In the genomic region with DNA sequence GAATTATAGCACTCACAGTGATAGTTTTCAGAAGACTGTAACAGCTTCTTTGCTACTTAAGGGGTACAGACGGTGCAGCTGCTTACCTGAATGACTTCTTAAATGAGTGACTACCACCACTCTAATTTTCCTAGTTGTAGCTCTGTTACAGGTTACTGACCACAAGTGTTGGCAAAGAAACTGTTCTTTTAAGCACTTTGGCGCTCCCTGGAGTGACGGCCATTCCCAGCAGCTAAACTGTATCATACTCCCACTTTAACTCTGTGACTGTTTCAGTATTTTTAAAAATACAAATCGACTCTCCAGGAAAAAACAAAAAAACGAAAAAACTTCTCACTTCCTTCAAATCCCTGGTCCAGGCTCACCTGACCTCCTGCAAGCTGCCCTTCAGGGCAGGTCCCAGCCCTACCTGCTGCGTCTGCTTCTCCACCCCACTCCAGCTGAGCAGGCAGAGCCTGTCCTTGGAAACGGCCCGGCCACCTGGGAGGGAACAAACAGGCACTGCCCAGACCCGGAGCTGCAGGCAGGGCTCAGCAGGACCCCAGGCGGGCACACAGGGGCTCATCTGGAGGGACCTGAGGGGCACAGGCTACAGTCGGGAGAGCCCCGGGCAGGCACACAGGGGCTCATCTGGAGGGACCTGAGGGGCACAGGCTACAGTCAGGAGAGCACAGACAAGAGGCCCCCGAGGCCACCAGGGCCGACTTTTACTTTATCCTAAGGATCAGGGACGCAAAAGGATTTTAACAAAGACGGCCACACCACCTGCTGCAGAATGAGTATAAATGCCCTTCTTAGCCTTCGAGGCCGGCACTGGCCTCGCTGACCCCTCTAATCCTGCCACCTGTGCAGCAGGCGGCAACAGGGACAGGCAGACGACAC, we compare ENCODE assay signal across 13 cellular contexts. TPM values are rescaled to one million over a fixed set of nuclear protein-coding genes. Genes with fewer than 3 reads are reported as not detected.
A peak's percentile ranks its signal among the peaks of the same experiment; 100 is the strongest.
DNase-seq lines count a peak whose midpoint lies in the region; ATAC-seq and TF ChIP-seq lines count a peak whose summit lies in the region.
"Had no signal": no experiment of that assay in that cellular context is flagged by ENCODE, and none has a peak within 500 bp of the region (broad histone marks: within the 10 kb centered on the region; RNA-seq: fewer than 3 reads in every experiment).

No MANE protein-coding gene starts in this region.

- no peaks in the 10 kb centered on the region for H3K36me3 ChIP-seq in mucosa of descending colon (ENCODE audit: low read depth)
- H3K36me3 ChIP-seq in thoracic aorta: peaks cover 10% of the 10 kb centered on the region

- DNase-seq in activated CD8-positive, alpha-beta memory T cell treated with anti-CD3 and anti-CD28 coated beads, Interleukin-2, amount 50 U/mL, for 48 hours: peak; percentile 42
- DNase-seq in activated CD8-positive, alpha-beta memory T cell treated with anti-CD3 and anti-CD28 coated beads, Interleukin-2, amount 50 U/mL, for 4 hours: no peak
- DNase-seq in astrocyte of the hippocampus (ENCODE audit: low read depth, low spot score) (peak; percentile 14), mucosa of descending colon (peak in 2 of 3 donors; percentile 13 to 48), thoracic aorta (ENCODE audit: low spot score) (peak; percentile 1), kidney glomerular epithelial cell (lab: John Stamatoyannopoulos, UW) (no peak), DMS153 treated with DMSO at 0.1 percent for 48 hours (lab: John Stamatoyannopoulos, UW; ENCODE audit: unreplicated experiment) (no peak), epidermal melanocyte (ENCODE audit: insufficient read length, low spot score) (no peak)
- DNase-seq: activated CD4-positive, alpha-beta T cell treated with anti-CD3 and anti-CD28 coated beads, Interleukin-2, amount 50 U/mL, for 48 hours; activated naive CD4-positive, alpha-beta T cell; NCI-H1092; substantia nigra; T1000 had no signal

- no peaks in the 10 kb centered on the region for H3K4me1 ChIP-seq in mucosa of descending colon (ENCODE audit: low read depth)
- peaks cover 0 to 6% of the 10 kb centered on the region in 2 donors for H3K4me1 ChIP-seq in thoracic aorta (ENCODE audit: control insufficient read depth in 1 of 2, low read depth in 2 of 2)

- no peak for TF ChIP-seq CTCF in mucosa of descending colon (IDR thresholded peaks at IDR 0.05)
- TF ChIP-seq CTCF in thoracic aorta (IDR thresholded peaks at IDR 0.05): no peak

- intact Hi-C loops in mucosa of descending colon (cut with DNase I, micrococcal nuclease): no loop called here

- H3K9me3 ChIP-seq in mucosa of descending colon: peaks cover 21% of the 10 kb centered on the region
- H3K9me3 ChIP-seq in thoracic aorta: peaks cover 23% of the 10 kb centered on the region

- ATAC-seq in mucosa of descending colon (no peak), thoracic aorta (ENCODE audit: insufficient number of reproducible peaks, low FRiP score, low read depth) (no peak)

- no peak overlapping the region for H3K4me3 ChIP-seq in mucosa of descending colon
- H3K4me3 ChIP-seq in thoracic aorta: no peak overlapping the region

- H3K27ac ChIP-seq in thoracic aorta: no peak overlapping the region

- H3K27me3 ChIP-seq in thoracic aorta (replicated peaks; ENCODE audit: insufficient read depth): no peaks in the 10 kb centered on the region

RNA-seq across cellular contexts. Expression of a gene that starts 24.5 kb away (rescaled TPM):
- total RNA-seq in mucosa of descending colon: 10 to 100 TPM; 54.5 to 90.1 (median 68.6) TPM
- 10 to 100 TPM; 39.1 to 51.2 TPM for total RNA-seq in thoracic aorta

RNA-seq across cellular contexts. Expression of a gene that starts 37.5 kb away (rescaled TPM):
- total RNA-seq in mucosa of descending colon (10 to 100 TPM; 33.8 to 73.7 (median 68.4) TPM), thoracic aorta (10 to 100 TPM in 1 of 2 donors, 1 to 10 TPM in 1; 8.5 to 11.6 TPM)

Comparison
In these comparisons a context has a peak if more than half of its experiments do, and no peak if none do; other contexts are left out.
1. DNase-seq: peak in activated CD8-positive, alpha-beta memory T cell treated with anti-CD3 and anti-CD28 coated beads, Interleukin-2, amount 50 U/mL, for 48 hours (single experiment), astrocyte of the hippocampus (single experiment), mucosa of descending colon (2 of 3) and thoracic aorta (single experiment); none in activated CD8-positive, alpha-beta memory T cell treated with anti-CD3 and anti-CD28 coated beads, Interleukin-2, amount 50 U/mL, for 4 hours (single experiment), kidney glomerular epithelial cell (single experiment), DMS153 treated with DMSO at 0.1 percent for 48 hours (single experiment) and epidermal melanocyte (single experiment).